Comparison of ENCODE assay signal across 23 cellular contexts in the genomic region with DNA sequence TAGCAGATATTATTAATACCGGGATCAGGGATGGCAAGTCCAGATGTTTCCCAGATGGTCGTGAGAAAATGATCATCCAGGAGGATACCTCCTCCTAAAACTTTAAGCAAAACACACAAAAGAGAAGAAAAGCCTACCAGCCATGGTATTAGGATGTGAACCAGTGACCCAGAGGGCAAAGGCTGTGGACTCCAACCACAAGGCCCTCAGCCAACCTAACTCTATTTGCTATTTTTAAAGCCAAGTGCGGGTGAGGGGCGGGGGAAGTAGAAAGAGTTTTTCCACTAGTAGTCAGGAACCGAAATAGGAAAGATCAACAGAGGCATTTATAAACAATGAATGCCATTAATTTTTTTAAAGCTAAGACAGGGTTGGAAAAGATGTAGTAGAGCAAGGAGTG.
"Had no signal": no experiment of that assay in that cellular context is flagged by ENCODE, and none has a peak within 500 bp of the region (broad histone marks: within the 10 kb centered on the region; RNA-seq: fewer than 3 reads in every experiment).

No MANE protein-coding gene starts in this region.

- H3K4me3 ChIP-seq: gastroesophageal sphincter, left lung, ovary, prostate gland, tibial nerve had no signal

- H3K27me3 ChIP-seq: brain microvascular endothelial cell, gastroesophageal sphincter, left lung, neutrophil, ovary, tibial nerve had no signal

- DNase-seq: activated B cell treated with CpG ODN at 0.5 μM for 24 hours; activated CD4-positive, alpha-beta T cell treated with anti-CD3 and anti-CD28 coated beads for 4 hours; activated CD4-positive, alpha-beta T cell treated with anti-CD3 and anti-CD28 coated beads, Interleukin-2, amount 50 U/mL, for 48 hours; activated gamma-delta T cell; anterior cingulate cortex; brain microvascular endothelial cell; central memory CD4-positive, alpha-beta T cell; dermis blood vessel endothelial cell; effector CD8-positive, alpha-beta T cell; head of caudate nucleus; left lung; ovary; right cardiac atrium; small intestine; stimulated activated CD4-positive, alpha-beta T cell treated with anti-CD3 and anti-CD28 coated beads, Interleukin-2, amount 100 ng/mL, for 24 hours; stimulated activated naive CD8-positive, alpha-beta T cell treated with anti-CD3 and anti-CD28 coated beads, Interleukin-15, amount 100 ng/mL, for 72 hours; T1000 had no signal

- H3K27ac ChIP-seq: brain microvascular endothelial cell, gastroesophageal sphincter, left lung, neutrophil, ovary, prostate gland, tibial nerve had no signal

- ATAC-seq: esophagus mucosa; gastroesophageal sphincter; left lung; right cardiac atrium; stimulated activated effector memory CD8-positive, alpha-beta T cell treated with anti-CD3 and anti-CD28 coated beads, Interleukin-12 subunit alpha, Interleukin-12 subunit beta, amount 100 ng/mL, for 72 hours; stimulated activated naive CD8-positive, alpha-beta T cell treated with anti-CD3 and anti-CD28 coated beads, Interleukin-15, amount 100 ng/mL, for 72 hours had no signal

- H3K4me1 ChIP-seq: left lung, prostate gland, tibial nerve had no signal

- H3K36me3 ChIP-seq: brain microvascular endothelial cell, gastroesophageal sphincter, left lung, neutrophil, ovary, prostate gland, tibial nerve had no signal

- H3K9me3 ChIP-seq: gastroesophageal sphincter, left lung, neutrophil, ovary, prostate gland, tibial nerve had no signal
